23 cellular contexts compared by ENCODE assay signal in the genomic region with DNA sequence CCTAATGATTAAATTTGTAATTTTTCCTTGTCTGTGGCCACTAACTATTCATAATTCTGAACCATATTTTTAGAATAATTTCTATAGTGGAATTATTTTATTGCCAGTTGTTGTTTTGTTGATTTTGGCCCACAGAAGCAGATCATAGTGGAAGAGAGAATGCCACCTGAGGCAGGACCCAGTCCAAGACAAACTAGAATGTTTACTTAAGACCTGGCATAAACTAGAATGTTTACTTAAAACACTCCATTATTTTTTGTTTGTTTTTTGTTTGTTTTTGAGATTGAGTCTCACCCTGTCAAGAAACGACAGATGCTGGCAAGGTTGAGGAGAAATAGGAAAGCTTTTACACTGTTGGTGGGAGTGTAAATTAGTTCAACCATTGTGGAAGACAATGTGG.
DNase-seq lines count a peak whose midpoint lies in the region; ATAC-seq and TF ChIP-seq lines count a peak whose summit lies in the region.
"Had no signal": no experiment of that assay in that cellular context is flagged by ENCODE, and none has a peak within 500 bp of the region (broad histone marks: within the 10 kb centered on the region; RNA-seq: fewer than 3 reads in every experiment).

No MANE protein-coding gene starts in this region.

- no peak for TF ChIP-seq CTCF in upper lobe of left lung (IDR thresholded peaks at IDR 0.05)

- TF ChIP-seq EP300 in upper lobe of left lung (IDR thresholded peaks at IDR 0.05): no peak

- no peak for TF ChIP-seq POLR2A in upper lobe of left lung (IDR thresholded peaks at IDR 0.05)

- ATAC-seq in upper lobe of left lung (ENCODE audit: low FRiP score in 2 of 2) (no peak), HG02642 (IDR thresholded peaks at IDR 0.05; ENCODE audit: poor library complexity, unreplicated experiment) (no peak), HG03520 (IDR thresholded peaks at IDR 0.05; ENCODE audit: unreplicated experiment) (no peak)
- ATAC-seq: GM23338 had no signal

- H3K4me3 ChIP-seq in upper lobe of left lung: no peak overlapping the region
- H3K4me3 ChIP-seq: GM23338 had no signal

- peaks cover 0 to 5% (median 2%) of the 10 kb centered on the region in 4 donors for H3K4me1 ChIP-seq in upper lobe of left lung
- H3K4me1 ChIP-seq: BE2C had no signal

- DNase-seq in DMS53 (lab: John Stamatoyannopoulos, UW): peak; percentile 6
- DNase-seq in DMS53 treated with DMSO at 0.1 percent for 48 hours (lab: John Stamatoyannopoulos, UW; ENCODE audit: unreplicated experiment): no peak
- DNase-seq in NCI-H1105 (lab: John Stamatoyannopoulos, UW): peak; percentile 6
- DNase-seq in NCI-H446 treated with DMSO at 0.1 percent for 48 hours (lab: John Stamatoyannopoulos, UW): peak; percentile 23
- no peak for DNase-seq in upper lobe of left lung
- no peak for DNase-seq in GM19238 (ENCODE audit: insufficient read length, low spot score)
- DNase-seq: 8988T; ACHN; BE2C; Calu3; CD8-positive, alpha-beta memory T cell; H9; IMR-90; KG1; NCI-H1048; NCI-H146; NCI-H1930; NCI-H2227 treated with DMSO at 0.1 percent for 48 hours; SK-N-SH; SW 1271 had no signal

- whole genome bisulfite sequencing in upper lobe of left lung, 2 donors: 64 to 65% methylated on average over 1 of the region's 1 CpG

- H3K9me3 ChIP-seq in upper lobe of left lung: no peaks in the 10 kb centered on the region
- H3K9me3 ChIP-seq: BE2C, SK-N-SH had no signal

- H3K36me3 ChIP-seq in upper lobe of left lung: no peaks in the 10 kb centered on the region
- H3K36me3 ChIP-seq: BE2C had no signal

- no peaks in the 10 kb centered on the region for H3K27me3 ChIP-seq in upper lobe of left lung
- H3K27me3 ChIP-seq: BE2C had no signal

- peak overlapping the region; percentile 35 to 80 (median 56) for H3K27ac ChIP-seq in upper lobe of left lung

Comparison
In these comparisons a context has a peak if more than half of its experiments do, and no peak if none do; other contexts are left out.
1. DNase-seq: peak in DMS53 (single experiment), NCI-H1105 (single experiment) and NCI-H446 treated with DMSO at 0.1 percent for 48 hours (single experiment); none in DMS53 treated with DMSO at 0.1 percent for 48 hours (single experiment), upper lobe of left lung (0 of 2) and GM19238 (single experiment).